Comparison of ENCODE assay signal across 1 cellular context in genomic region chr17:75361996-75362395, GRCh38.
TF ChIP-seq lines count a peak whose summit lies in the region.

No MANE protein-coding gene starts in this region.

TF ChIP-seq in IMR-90, 13 proteins besides CTCF, POLR2A, EP300 and RAD21:
- TF ChIP-seq RCOR1 (IDR thresholded peaks at IDR 0.05; ENCODE audit: insufficient replicate concordance, low read length), result no peak
- no peak for TF ChIP-seq NFE2L2 (IDR thresholded peaks at IDR 0.05; ENCODE audit: low read depth, low read length)
- no peak for TF ChIP-seq MAZ (IDR thresholded peaks at IDR 0.05; ENCODE audit: borderline replicate concordance, low read depth, low read length)
- no peak for TF ChIP-seq USF2 (IDR thresholded peaks at IDR 0.05; ENCODE audit: low read depth, low read length)
- TF ChIP-seq CHD1 (IDR thresholded peaks at IDR 0.05; ENCODE audit: low read depth, low read length), result no peak
- TF ChIP-seq FOS (IDR thresholded peaks at IDR 0.05; ENCODE audit: low read depth, low read length), result no peak
